ENCODE assay signal across 8 cellular contexts in the genomic region with DNA sequence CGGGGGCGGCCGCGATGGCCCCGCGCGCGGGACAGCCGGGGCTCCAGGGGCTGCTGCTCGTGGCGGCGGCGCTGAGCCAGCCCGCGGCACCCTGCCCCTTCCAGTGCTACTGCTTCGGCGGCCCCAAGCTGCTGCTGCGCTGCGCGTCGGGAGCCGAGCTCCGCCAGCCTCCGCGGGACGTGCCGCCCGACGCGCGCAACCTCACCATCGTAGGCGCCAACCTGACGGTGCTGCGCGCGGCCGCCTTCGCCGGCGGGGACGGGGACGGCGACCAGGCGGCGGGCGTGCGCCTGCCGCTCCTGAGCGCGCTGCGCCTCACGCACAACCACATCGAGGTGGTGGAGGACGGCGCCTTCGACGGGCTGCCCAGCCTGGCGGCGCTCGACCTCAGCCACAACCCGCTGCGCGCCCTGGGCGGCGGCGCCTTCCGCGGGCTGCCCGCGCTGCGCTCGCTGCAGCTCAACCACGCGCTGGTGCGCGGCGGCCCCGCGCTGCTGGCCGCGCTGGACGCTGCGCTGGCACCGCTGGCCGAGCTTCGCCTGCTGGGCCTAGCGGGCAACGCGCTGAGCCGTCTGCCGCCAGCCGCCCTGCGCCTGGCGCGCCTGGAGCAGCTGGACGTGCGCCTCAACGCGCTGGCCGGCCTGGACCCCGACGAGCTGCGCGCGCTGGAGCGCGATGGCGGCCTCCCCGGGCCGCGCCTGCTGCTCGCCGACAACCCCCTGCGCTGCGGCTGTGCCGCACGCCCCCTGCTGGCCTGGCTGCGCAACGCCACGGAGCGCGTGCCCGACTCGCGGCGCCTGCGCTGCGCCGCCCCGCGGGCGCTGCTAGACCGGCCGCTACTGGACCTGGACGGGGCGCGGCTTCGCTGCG. TPM values are rescaled to one million over a fixed set of nuclear protein-coding genes. Genes with fewer than 3 reads are reported as not detected.
DNase-seq lines count a peak whose midpoint lies in the region; ATAC-seq and TF ChIP-seq lines count a peak whose summit lies in the region.

No MANE protein-coding gene starts in this region.

- no peak for TF ChIP-seq POLR2A in lower leg skin (IDR thresholded peaks at IDR 0.05)

- H3K4me3 ChIP-seq in lower leg skin (ENCODE audit: low read depth, poor library complexity, severe bottlenecking) = no peak overlapping the region

- no peak for TF ChIP-seq CTCF in lower leg skin (IDR thresholded peaks at IDR 0.05)

- WGBS in lower leg skin, 2 donors = 1% methylated on average over 27 to 54 of the region's 140 CpGs

- intact Hi-C loops in lower leg skin (cut with DNase I; ENCODE audit: low total_unique reads) = loop anchor here (10.0 kb wide), 1 partner anchor 216 kb away; no protein-coding TSS in a partner anchor

- ATAC-seq in HG03095 (IDR thresholded peaks at IDR 0.05; ENCODE audit: unreplicated experiment) = peak; percentile 72

- DNase-seq in SIG-M5 treated with dmso at 0.1 percent for 504 hours (lab: John Stamatoyannopoulos, UW; ENCODE audit: unreplicated experiment) (peak; percentile 60), SIG-M5 (lab: John Stamatoyannopoulos, UW) (no peak), NCI-H2227 treated with DMSO at 0.1 percent for 48 hours (lab: John Stamatoyannopoulos, UW) (peak; percentile 88), dermis microvascular lymphatic vessel endothelial cell (ENCODE audit: low read depth in 2 of 2) (peak; percentile 75 to 90), lower leg skin (ENCODE audit: low spot score in 2 of 2) (peak; percentile 63 to 94)
- peak; percentile 72 to 82 for DNase-seq in activated CD4-positive, alpha-beta T cell treated with anti-CD3 and anti-CD28 coated beads, Interleukin-2, amount 50 U/mL, for 24 hours (ENCODE audit: low read depth in 1 of 2, low spot score in 1 of 2)
- DNase-seq in stimulated activated CD4-positive, alpha-beta T cell treated with anti-CD3 and anti-CD28 coated beads, Interleukin-4, amount 100 ng/mL, for 24 hours = peak; percentile 86

RNA-seq across cellular contexts. Expression of a gene that starts 0.7 kb away (rescaled TPM):
- under 0.01 and 0.13 TPM in 2 replicates for total RNA-seq in dermis microvascular lymphatic vessel endothelial cell
- under 1 TPM in 2 of 4 donors, not detected in 2; 0.13 to 0.84 TPM for total RNA-seq in lower leg skin
